Comparison of ENCODE assay signal across 24 cellular contexts in genomic region chr16:53717577-53717976, GRCh38.
"Had no signal": no experiment of that assay in that cellular context is flagged by ENCODE, and none has a peak within 500 bp of the region (broad histone marks: within the 10 kb centered on the region; RNA-seq: fewer than 3 reads in every experiment).

No MANE protein-coding gene starts in this region.

- ATAC-seq: left colon; left lung; lower lobe of right lung; naive thymus-derived CD8-positive, alpha-beta T cell; right lobe of liver; stimulated activated memory B cell treated with anti-CD40 and anti-IgM and Interleukin-4, amounts not matched to agents 10 μg/mL and 1 μg/mL and 100 μg/mL, for 72 hours; stimulated activated naive CD8-positive, alpha-beta T cell treated with anti-CD3 and anti-CD28 coated beads, Interleukin-15, amount 100 ng/mL, for 72 hours; upper lobe of right lung had no signal

- H3K36me3 ChIP-seq: left lung, lower lobe of right lung, right atrium auricular region, right lobe of liver, thyroid gland, transverse colon, upper lobe of right lung had no signal

- DNase-seq: kidney; left colon; left lung; lower lobe of right lung; mammary epithelial cell; mesenchymal stem cell; naive thymus-derived CD8-positive, alpha-beta T cell; nucleus accumbens; right lobe of liver; stimulated activated CD4-positive, alpha-beta T cell treated with anti-CD3 and anti-CD28 coated beads, Interleukin-1b, Interleukin-23, amount 100 ng/mL, for 48 hours; stimulated activated CD4-positive, alpha-beta T cell treated with anti-CD3 and anti-CD28 coated beads, Interleukin-2, amount 100 ng/mL, for 48 hours; stimulated activated CD4-positive, alpha-beta T cell treated with anti-CD3 and anti-CD28 coated beads, Interleukin-4, amount 100 ng/mL, for 4 hours; stimulated activated CD8-positive, alpha-beta memory T cell treated with anti-CD3 and anti-CD28 coated beads, Interleukin-4, amount 100 ng/mL, for 48 hours; stimulated activated naive CD4-positive, alpha-beta T cell treated with Interleukin-2 at 50 U/mL for 16 hours; stimulated activated naive CD8-positive, alpha-beta T cell treated with anti-CD3 and anti-CD28 coated beads, Interleukin-15, amount 100 ng/mL, for 72 hours; testis; thyroid gland; transverse colon; upper lobe of right lung had no signal

- H3K27ac ChIP-seq: hepatocyte, left lung, lower lobe of right lung, right atrium auricular region, right lobe of liver, testis, thyroid gland, transverse colon, upper lobe of right lung had no signal

- H3K9me3 ChIP-seq: left lung, lower lobe of right lung, right atrium auricular region, right lobe of liver, testis, thyroid gland, transverse colon, upper lobe of right lung had no signal

- H3K4me3 ChIP-seq: hepatocyte, left lung, lower lobe of right lung, right atrium auricular region, right lobe of liver, smooth muscle cell, testis, thyroid gland, transverse colon, upper lobe of right lung had no signal

- H3K4me2 ChIP-seq: hepatocyte, smooth muscle cell had no signal

- FAIRE-seq: urothelium cell line had no signal

- H2AFZ ChIP-seq: hepatocyte had no signal

- H3K27me3 ChIP-seq: hepatocyte, left lung, right atrium auricular region, right lobe of liver, testis, thyroid gland, transverse colon, upper lobe of right lung had no signal
